In the genomic region with DNA sequence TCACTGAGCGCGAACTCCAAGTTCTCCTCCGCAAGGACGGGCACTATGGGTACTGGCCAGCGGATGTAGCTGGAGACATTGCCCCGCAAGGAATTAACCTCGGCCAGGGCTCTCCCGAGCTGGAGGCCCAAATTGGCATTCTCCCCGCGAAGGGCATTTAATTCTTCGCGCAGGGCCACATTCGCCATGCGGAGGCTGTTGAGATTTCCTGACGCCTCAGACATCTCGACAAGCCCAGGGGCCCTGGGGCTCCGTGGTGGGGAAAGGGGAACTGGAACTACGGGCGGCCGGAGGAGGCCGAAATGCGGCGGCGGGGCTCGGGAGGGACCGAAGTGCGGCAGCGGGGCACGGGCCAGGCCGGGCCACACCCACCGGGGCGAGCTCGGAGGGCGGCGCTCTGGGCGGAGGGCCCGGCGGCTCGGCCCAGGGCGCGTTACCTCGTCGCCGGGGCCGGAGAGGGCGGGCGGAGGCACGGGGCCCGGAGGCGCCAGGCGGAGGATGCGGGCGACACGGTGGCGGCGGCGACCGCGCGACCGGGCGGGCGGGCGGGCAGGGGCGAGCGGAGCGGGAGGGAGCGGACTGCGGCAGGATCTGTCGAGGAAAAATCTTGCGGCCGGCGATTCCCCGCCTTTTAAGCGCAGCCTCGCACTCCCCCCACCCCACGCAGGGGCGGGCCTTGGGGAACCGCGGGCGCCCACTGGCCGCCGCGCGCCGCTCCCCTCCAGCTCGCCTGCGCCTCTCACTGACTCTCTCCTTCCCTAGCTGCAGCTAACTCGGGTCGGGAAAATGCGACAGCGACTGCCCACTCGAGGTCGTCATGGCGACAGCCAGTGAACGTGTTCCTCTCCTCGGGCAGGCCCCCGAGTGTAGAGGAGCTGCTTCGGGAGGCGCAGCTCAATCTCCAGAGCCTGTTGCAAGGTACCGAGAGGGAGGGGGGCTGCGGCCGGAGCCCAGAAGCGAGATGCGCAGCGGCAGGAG, we compare ENCODE assay signal across 8 cellular contexts. TPM values are rescaled to one million over a fixed set of nuclear protein-coding genes. Genes with fewer than 3 reads are reported as not detected.
A peak's percentile ranks its signal among the peaks of the same experiment; 100 is the strongest.
DNase-seq lines count a peak whose midpoint lies in the region; ATAC-seq, FAIRE-seq and TF ChIP-seq lines count a peak whose summit lies in the region.

A gene (minus strand): TSS at position 599 of the 978 bp plus-strand sequence.

- H3K9ac ChIP-seq in subcutaneous abdominal adipose tissue (ENCODE audit: low read length in 5 of 5): peak within 1 kb of the TSS in 3 of 5 donors; percentile 17 to 50 (median 25)

- H3K4me3 ChIP-seq in neuron (ENCODE audit: low read length): peak within 1 kb of the TSS; percentile 42
- H3K4me3 ChIP-seq in subcutaneous abdominal adipose tissue (ENCODE audit: low read depth in 1 of 5, low read length in 5 of 5): peak within 1 kb of the TSS; percentile 34 to 67 (median 56)

- H3K36me3 ChIP-seq in neuron (ENCODE audit: insufficient read depth, low read length) (peaks cover 6% of the 10 kb centered on the region), subcutaneous abdominal adipose tissue (ENCODE audit: control insufficient read depth in 5 of 5, insufficient read depth in 5 of 5, low read length in 5 of 5) (peaks cover 0 to 7% (median 3%) of the 10 kb centered on the region in 5 donors)

- H2AFZ ChIP-seq in neuron (ENCODE audit: low read depth, low read length): no peak within 1 kb of the TSS

- peak; percentile 52 for ATAC-seq in GM19438 (IDR thresholded peaks at IDR 0.05; ENCODE audit: low read depth, unreplicated experiment)

- DNase-seq in Ammon's horn (ENCODE audit: low spot score) (peak; percentile 94), RPMI8226 (peak; percentile 72), frontal cortex (ENCODE audit: low spot score in 2 of 2) (peak; percentile 72 to 73)
- peak; percentile 42 for DNase-seq in activated naive CD4-positive, alpha-beta T cell treated with anti-CD3 and anti-CD28 coated beads, Interleukin-2, amount 50 U/mL, for 16 hours

- no peak for FAIRE-seq in frontal cortex (lab: Jason Lieb, UNC)

- no peak for TF ChIP-seq EP300 in Ishikawa (IDR thresholded peaks at IDR 0.05; ENCODE audit: borderline replicate concordance)

- H3K9me3 ChIP-seq in neuron (ENCODE audit: low read length) (peaks cover 19% of the 10 kb centered on the region), subcutaneous abdominal adipose tissue (ENCODE audit: control insufficient read depth in 5 of 5, low read length in 5 of 5) (no peaks in the 10 kb centered on the region)

- H3K27me3 ChIP-seq in neuron (ENCODE audit: insufficient read depth, low read length) (no peaks in the 10 kb centered on the region), subcutaneous abdominal adipose tissue (ENCODE audit: control insufficient read depth in 5 of 5, insufficient read depth in 4 of 5, low read length in 5 of 5) (peaks cover 0 to 35% (median 18%) of the 10 kb centered on the region in 5 donors)

- H3K27ac ChIP-seq in subcutaneous abdominal adipose tissue (ENCODE audit: low read depth, low read length): no peak within 1 kb of the TSS

- peaks cover 24% of the 10 kb centered on the region for H3K4me1 ChIP-seq in neuron (ENCODE audit: insufficient read depth, low read length)
- H3K4me1 ChIP-seq in subcutaneous abdominal adipose tissue (ENCODE audit: control insufficient read depth in 5 of 5, insufficient read depth in 5 of 5, low read length in 5 of 5): peaks cover 5 to 33% (median 31%) of the 10 kb centered on the region in 5 donors

- no peak for TF ChIP-seq RAD21 in Ishikawa (IDR thresholded peaks at IDR 0.05; ENCODE audit: low read depth)

TF ChIP-seq in Ishikawa, 13 proteins besides CTCF, POLR2A, EP300 and RAD21:
- TF ChIP-seq NFIC (IDR thresholded peaks at IDR 0.05): no peak
- no peak for TF ChIP-seq EGR1 (IDR thresholded peaks at IDR 0.05)
- no peak for TF ChIP-seq ZBTB7A (IDR thresholded peaks at IDR 0.05; ENCODE audit: low read depth)
- TF ChIP-seq, protein P1, sequence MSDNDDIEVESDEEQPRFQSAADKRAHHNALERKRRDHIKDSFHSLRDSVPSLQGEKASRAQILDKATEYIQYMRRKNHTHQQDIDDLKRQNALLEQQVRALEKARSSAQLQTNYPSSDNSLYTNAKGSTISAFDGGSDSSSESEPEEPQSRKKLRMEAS (IDR thresholded peaks at IDR 0.05): 0 out of 2 replicates have a peak, but pooled peaks have one; percentile 24

RNA-seq across cellular contexts. Expression of the gene that starts here (rescaled TPM):
- total RNA-seq in frontal cortex: 4.1 TPM

Comparison
In these comparisons a context has a peak if more than half of its experiments do, and no peak if none do; other contexts are left out.
1. DNase-seq: peak in every context shown above with its lines; median percentile 94 in Ammon's horn; 72 in frontal cortex; 72 in RPMI8226; 42 in activated naive CD4-positive, alpha-beta T cell treated with anti-CD3 and anti-CD28 coated beads, Interleukin-2, amount 50 U/mL, for 16 hours.